Comparison of ENCODE assay signal across 7 cellular contexts in genomic region chr4:123616970-123617392, GRCh38.
A peak's percentile ranks its signal among the peaks of the same experiment; 100 is the strongest.
DNase-seq lines count a peak whose midpoint lies in the region; ATAC-seq and TF ChIP-seq lines count a peak whose summit lies in the region.

No MANE protein-coding gene starts in this region.

- H3K27ac ChIP-seq in PC-3 (ENCODE audit: low read length) (no peak overlapping the region), dorsolateral prefrontal cortex (peak overlapping the region in 53 of 59 donors; percentile 0 to 85 (median 63))

- H3K27me3 ChIP-seq in PC-3 (ENCODE audit: low read length), result no peaks in the 10 kb centered on the region
- H3K27me3 ChIP-seq in dorsolateral prefrontal cortex, result no peaks in the 10 kb centered on the region

- no peaks in the 10 kb centered on the region for H3K36me3 ChIP-seq in PC-3 (ENCODE audit: low read depth, low read length)

- POLR2A ChIA-PET in PC-3 (lab: Charles Lee; ENCODE audit: unreplicated experiment), result no interaction called here

- H3K4me3 ChIP-seq in PC-3 (ENCODE audit: low read length) (no peak overlapping the region), dorsolateral prefrontal cortex (peak overlapping the region in 3 of 59 donors; percentile 17 to 32 (median 26))

- no peaks in the 10 kb centered on the region for H3K4me1 ChIP-seq in PC-3 (ENCODE audit: insufficient read depth, low read length)

- intact Hi-C loops in PC-3 (cut with micrococcal nuclease) (loop anchor here (2.0 kb wide), 1 partner anchor 28 kb away; no protein-coding TSS in a partner anchor), dorsolateral prefrontal cortex (cut with DNase I) (no loop called here)

- H3K9me3 ChIP-seq in PC-3 (ENCODE audit: low read length), result no peaks in the 10 kb centered on the region

- no peak overlapping the region for H3K4me2 ChIP-seq in PC-3 (ENCODE audit: low read length)

- TF ChIP-seq CTCF in PC-3 (conservative IDR thresholded peaks at IDR 0.05; ENCODE audit: low read depth, low read length) (no peak), dorsolateral prefrontal cortex (IDR thresholded peaks at IDR 0.05 in 54 of 56, conservative IDR thresholded peaks at IDR 0.05 in 2 of 56; ENCODE audit: low read depth in 1 of 56, partially characterized antibody in 56 of 56) (peak in 2 of 56 donors; percentile 9 to 27), GM20000 (IDR thresholded peaks at IDR 0.05; ENCODE audit: extremely low read depth, missing control alignments) (no peak)

- CTCF ChIA-PET in PC-3 (lab: Charles Lee), result no interaction called here

- H4K20me1 ChIP-seq in PC-3 (ENCODE audit: low read length), result no peaks in the 10 kb centered on the region

- H2AFZ ChIP-seq in PC-3 (ENCODE audit: low read length), result no peak overlapping the region

- no peaks in the 10 kb centered on the region for H3K9me2 ChIP-seq in PC-3 (replicated peaks; ENCODE audit: low read length)

- no peak overlapping the region for H3K9ac ChIP-seq in PC-3 (ENCODE audit: low read length)

- H3K79me2 ChIP-seq in PC-3 (ENCODE audit: low read length), result no peaks in the 10 kb centered on the region

- peak; percentile 85 for ATAC-seq in GM18502 (IDR thresholded peaks at IDR 0.05; ENCODE audit: poor library complexity, unreplicated experiment)
- peak; percentile 83 for ATAC-seq in HG03135 (IDR thresholded peaks at IDR 0.05; ENCODE audit: unreplicated experiment)
- peak; percentile 38 for ATAC-seq in PC-3

- no peaks in the 10 kb centered on the region for H3F3A ChIP-seq in PC-3 (ENCODE audit: low read length, unreplicated experiment)

- BruUV-seq in PC-3 (replicated peaks; lab: Mats Ljungman, UMichigan), result no TSS peak

- peak; percentile 15 for DNase-seq in PC-3
- DNase-seq in dorsolateral prefrontal cortex, result peak in 6 of 10 donors; percentile 8 to 63 (median 43)
- DNase-seq in midbrain (lab: John Stamatoyannopoulos, UW), result peak; percentile 81
- peak; percentile 62 for DNase-seq in ureter (ENCODE audit: low spot score)
- DNase-seq in GM20000 (ENCODE audit: low spot score), result no peak
